In the genomic region with DNA sequence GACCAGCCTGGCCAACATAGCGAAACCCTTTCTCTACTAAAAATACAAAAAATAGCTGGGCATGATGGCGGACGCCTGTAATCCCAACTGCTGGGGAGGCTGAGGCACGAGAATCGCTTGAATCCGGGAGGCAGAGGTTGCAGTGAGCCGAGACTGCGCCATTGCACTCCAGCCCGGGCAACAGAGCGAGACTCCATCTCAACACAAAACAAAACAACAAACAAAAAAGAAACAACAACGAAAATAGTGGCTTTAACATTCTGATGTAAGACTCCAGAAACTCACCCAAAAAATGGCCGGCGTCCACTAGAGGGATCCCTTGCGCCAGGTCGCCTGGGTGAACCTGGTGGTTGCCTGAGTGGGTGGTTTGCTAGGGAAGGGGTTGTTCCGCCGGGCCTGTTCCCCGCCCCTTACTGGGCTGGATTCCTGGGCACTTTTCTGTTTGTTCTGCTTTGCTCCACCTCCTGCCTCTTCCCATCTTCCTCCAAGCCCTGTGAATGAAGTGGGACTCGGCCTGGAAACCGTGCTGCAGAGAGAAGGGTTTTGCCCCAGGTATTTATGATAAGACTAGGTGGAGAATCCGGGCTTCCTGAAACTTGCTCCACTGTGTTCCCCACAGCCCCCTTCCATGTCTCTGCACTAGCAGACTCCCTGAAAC, we compare ENCODE assay signal across 8 cellular contexts.
A peak's percentile ranks its signal among the peaks of the same experiment; 100 is the strongest.
DNase-seq lines count a peak whose midpoint lies in the region; ATAC-seq and TF ChIP-seq lines count a peak whose summit lies in the region.

No MANE protein-coding gene starts in this region.

- no peak for ATAC-seq in HG02884 (IDR thresholded peaks at IDR 0.05; ENCODE audit: unreplicated experiment)

- peak; percentile 85 for TF ChIP-seq CTCF in 22Rv1 (IDR thresholded peaks at IDR 0.05)
- TF ChIP-seq CTCF in GM12864 (IDR thresholded peaks at IDR 0.05; ENCODE audit: low read depth, low read length, missing control alignments), result peak; percentile 74

- no peak for DNase-seq in GM12864 (ENCODE audit: low read depth)
- peak; percentile 9 for DNase-seq in NCI-H510A (lab: John Stamatoyannopoulos, UW)
- peak; percentile 79 for DNase-seq in activated CD8-positive, alpha-beta memory T cell treated with anti-CD3 and anti-CD28 coated beads, Interleukin-2, amount 50 U/mL, for 48 hours
- peak; percentile 51 for DNase-seq in fibroblast of the conjunctiva (ENCODE audit: low read depth)
- peak; percentile 15 to 39 for DNase-seq in stimulated activated CD4-positive, alpha-beta T cell treated with anti-CD3 and anti-CD28 coated beads, Interleukin-15, amount 100 ng/mL, for 48 hours (ENCODE audit: low read depth in 2 of 2)
- no peak for DNase-seq in NCI-H128 (lab: John Stamatoyannopoulos, UW; ENCODE audit: unreplicated experiment)

- peak overlapping the region; percentile 81 for H3K27ac ChIP-seq in 22Rv1

- no peak overlapping the region for H3K4me3 ChIP-seq in GM12864 (ENCODE audit: low read depth, low read length)

Comparison
In these comparisons a context has a peak if more than half of its experiments do, and no peak if none do; other contexts are left out.
1. DNase-seq: peak in NCI-H510A (single experiment), activated CD8-positive, alpha-beta memory T cell treated with anti-CD3 and anti-CD28 coated beads, Interleukin-2, amount 50 U/mL, for 48 hours (single experiment), fibroblast of the conjunctiva (single experiment) and stimulated activated CD4-positive, alpha-beta T cell treated with anti-CD3 and anti-CD28 coated beads, Interleukin-15, amount 100 ng/mL, for 48 hours (2 of 2); none in GM12864 (single experiment) and NCI-H128 (single experiment).